Comparison of ENCODE assay signal across 8 cellular contexts in the genomic region with DNA sequence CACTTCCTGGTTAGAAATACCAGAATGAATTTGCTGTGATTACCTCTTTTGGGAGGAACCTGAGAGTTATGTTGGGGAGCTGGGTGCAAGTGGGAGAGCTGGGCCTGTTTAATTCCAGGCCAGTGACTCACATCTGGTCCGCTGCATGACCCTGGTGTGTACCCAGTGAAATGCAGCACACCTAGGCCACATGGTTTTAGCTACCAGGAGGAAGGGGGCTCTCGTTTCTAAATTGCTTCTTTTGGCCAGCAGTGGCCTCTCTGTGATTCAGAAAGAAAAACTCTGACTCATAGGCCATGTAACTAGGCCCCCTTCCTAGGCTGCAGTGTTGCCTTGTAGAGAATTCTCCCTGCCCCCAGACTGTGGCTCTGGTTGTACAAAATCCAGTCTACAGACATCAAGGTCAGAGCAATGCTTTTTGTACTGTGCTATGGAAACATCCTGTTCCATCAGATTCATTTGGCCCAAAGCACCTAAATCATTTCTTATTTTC. TPM values are rescaled to one million over a fixed set of nuclear protein-coding genes. Genes with fewer than 3 reads are reported as not detected.
DNase-seq lines count a peak whose midpoint lies in the region; ATAC-seq and TF ChIP-seq lines count a peak whose summit lies in the region.

No MANE protein-coding gene starts in this region.

- H3K4me1 Mint-ChIP-seq in activated T-helper 1 cell treated with anti-CD3 and anti-CD28 coated beads, Interleukin-12 subunit alpha, Interleukin-12 subunit beta, Interleukin-2, Interleukin-4 antibody, amounts not matched to agents 30 ng/mL and 10 ng/mL and 1 ng/mL, durations not matched to agents 14 hours and 24 hours and 36 hours (ENCODE audit: low read depth), result peaks cover 98% of the 10 kb centered on the region
- H3K4me1 Mint-ChIP-seq in progenitor cell of endocrine pancreas (ENCODE audit: low read depth), result peaks cover 42% of the 10 kb centered on the region

- intact Hi-C loops in activated T-helper 1 cell treated with anti-CD3 and anti-CD28 coated beads, Interleukin-12 subunit alpha, Interleukin-12 subunit beta, Interleukin-2, Interleukin-4 antibody, amounts not matched to agents 30 ng/mL and 10 ng/mL and 1 ng/mL, durations not matched to agents 14 hours and 24 hours and 36 hours (cut with micrococcal nuclease), result loop anchor here (1.0 to 2.0 kb wide), 12 partner anchors 7 to 149 kb away; a partner anchor contains a TSS

- peaks cover 55% of the 10 kb centered on the region for H3K36me3 Mint-ChIP-seq in activated T-helper 1 cell treated with anti-CD3 and anti-CD28 coated beads, Interleukin-12 subunit alpha, Interleukin-12 subunit beta, Interleukin-2, Interleukin-4 antibody, amounts not matched to agents 30 ng/mL and 10 ng/mL and 1 ng/mL, durations not matched to agents 14 hours and 24 hours and 36 hours (ENCODE audit: low read depth)
- peaks cover 4% of the 10 kb centered on the region for H3K36me3 Mint-ChIP-seq in progenitor cell of endocrine pancreas (ENCODE audit: insufficient read depth)

- no peaks in the 10 kb centered on the region for H3K27me3 Mint-ChIP-seq in activated T-helper 1 cell treated with anti-CD3 and anti-CD28 coated beads, Interleukin-12 subunit alpha, Interleukin-12 subunit beta, Interleukin-2, Interleukin-4 antibody, amounts not matched to agents 30 ng/mL and 10 ng/mL and 1 ng/mL, durations not matched to agents 14 hours and 24 hours and 36 hours (ENCODE audit: insufficient read depth)
- no peaks in the 10 kb centered on the region for H3K27me3 Mint-ChIP-seq in progenitor cell of endocrine pancreas

- no peaks in the 10 kb centered on the region for H3K9me3 Mint-ChIP-seq in activated T-helper 1 cell treated with anti-CD3 and anti-CD28 coated beads, Interleukin-12 subunit alpha, Interleukin-12 subunit beta, Interleukin-2, Interleukin-4 antibody, amounts not matched to agents 30 ng/mL and 10 ng/mL and 1 ng/mL, durations not matched to agents 14 hours and 24 hours and 36 hours
- no peaks in the 10 kb centered on the region for H3K9me3 Mint-ChIP-seq in progenitor cell of endocrine pancreas (ENCODE audit: low read depth)

- H3K27ac Mint-ChIP-seq in activated T-helper 1 cell treated with anti-CD3 and anti-CD28 coated beads, Interleukin-12 subunit alpha, Interleukin-12 subunit beta, Interleukin-2, Interleukin-4 antibody, amounts not matched to agents 30 ng/mL and 10 ng/mL and 1 ng/mL, durations not matched to agents 14 hours and 24 hours and 36 hours, result peak overlapping the region; percentile 100
- peak overlapping the region; percentile 92 for H3K27ac Mint-ChIP-seq in progenitor cell of endocrine pancreas

- peak overlapping the region; percentile 80 for H3K4me3 Mint-ChIP-seq in activated T-helper 1 cell treated with anti-CD3 and anti-CD28 coated beads, Interleukin-12 subunit alpha, Interleukin-12 subunit beta, Interleukin-2, Interleukin-4 antibody, amounts not matched to agents 30 ng/mL and 10 ng/mL and 1 ng/mL, durations not matched to agents 14 hours and 24 hours and 36 hours
- H3K4me3 Mint-ChIP-seq in progenitor cell of endocrine pancreas (ENCODE audit: low read depth), result no peak overlapping the region

- no peak for TF ChIP-seq CTCF in progenitor cell of endocrine pancreas (IDR thresholded peaks at IDR 0.05; ENCODE audit: unreplicated experiment)

- peak; percentile 55 for ATAC-seq in GM19463 (IDR thresholded peaks at IDR 0.05; ENCODE audit: unreplicated experiment)

- DNase-seq in DMS53 (lab: John Stamatoyannopoulos, UW) (peak; percentile 75), LoVo (ENCODE audit: low spot score) (peak; percentile 73), foreskin melanocyte (peak; percentile 39), progenitor cell of endocrine pancreas (ENCODE audit: low spot score, unreplicated experiment) (no peak), NCI-H2107 (lab: John Stamatoyannopoulos, UW) (no peak), NCI-H1436 treated with DMSO at 0.1 percent for 48 hours (lab: John Stamatoyannopoulos, UW) (no peak)
- DNase-seq in activated T-helper 1 cell treated with anti-CD3 and anti-CD28 coated beads, Interleukin-12 subunit alpha, Interleukin-12 subunit beta, Interleukin-2, Interleukin-4 antibody, amounts not matched to agents 30 ng/mL and 10 ng/mL and 1 ng/mL, durations not matched to agents 14 hours and 24 hours and 36 hours (ENCODE audit: low spot score), result peak; percentile 25

RNA-seq across cellular contexts. Expression of a gene that starts 6.7 kb away (rescaled TPM):
- total RNA-seq in activated T-helper 1 cell treated with anti-CD3 and anti-CD28 coated beads, Interleukin-12 subunit alpha, Interleukin-12 subunit beta, Interleukin-2, Interleukin-4 antibody, amounts not matched to agents 30 ng/mL and 10 ng/mL and 1 ng/mL, durations not matched to agents 14 hours and 24 hours and 36 hours, result 113 and 124 TPM in 2 replicates
- total RNA-seq in progenitor cell of endocrine pancreas, result 9.8 and 10.3 TPM in 2 replicates

RNA-seq across cellular contexts. Expression of a gene that starts 28.0 kb away (rescaled TPM):
- 9.1 and 11.2 TPM in 2 replicates for total RNA-seq in activated T-helper 1 cell treated with anti-CD3 and anti-CD28 coated beads, Interleukin-12 subunit alpha, Interleukin-12 subunit beta, Interleukin-2, Interleukin-4 antibody, amounts not matched to agents 30 ng/mL and 10 ng/mL and 1 ng/mL, durations not matched to agents 14 hours and 24 hours and 36 hours
- total RNA-seq in progenitor cell of endocrine pancreas, result 7.7 and 8.1 TPM in 2 replicates

RNA-seq across cellular contexts. Expression of a gene that starts 40.2 kb away (rescaled TPM):
- 104 and 107 TPM in 2 replicates for total RNA-seq in activated T-helper 1 cell treated with anti-CD3 and anti-CD28 coated beads, Interleukin-12 subunit alpha, Interleukin-12 subunit beta, Interleukin-2, Interleukin-4 antibody, amounts not matched to agents 30 ng/mL and 10 ng/mL and 1 ng/mL, durations not matched to agents 14 hours and 24 hours and 36 hours
- 76.6 and 82.7 TPM in 2 replicates for total RNA-seq in progenitor cell of endocrine pancreas

RNA-seq across cellular contexts. Expression of a gene that starts 40.4 kb away (rescaled TPM):
- total RNA-seq in activated T-helper 1 cell treated with anti-CD3 and anti-CD28 coated beads, Interleukin-12 subunit alpha, Interleukin-12 subunit beta, Interleukin-2, Interleukin-4 antibody, amounts not matched to agents 30 ng/mL and 10 ng/mL and 1 ng/mL, durations not matched to agents 14 hours and 24 hours and 36 hours, result 0.27 and 0.41 TPM in 2 replicates
- 0.41 and 1.2 TPM in 2 replicates for total RNA-seq in progenitor cell of endocrine pancreas

RNA-seq across cellular contexts. Expression of a gene that starts 56.5 kb away (rescaled TPM):
- total RNA-seq in activated T-helper 1 cell treated with anti-CD3 and anti-CD28 coated beads, Interleukin-12 subunit alpha, Interleukin-12 subunit beta, Interleukin-2, Interleukin-4 antibody, amounts not matched to agents 30 ng/mL and 10 ng/mL and 1 ng/mL, durations not matched to agents 14 hours and 24 hours and 36 hours, result 4.3 and 4.7 TPM in 2 replicates
- 16.1 and 20.3 TPM in 2 replicates for total RNA-seq in progenitor cell of endocrine pancreas

Comparison
In these comparisons a context has a peak if more than half of its experiments do, and no peak if none do; other contexts are left out.
1. DNase-seq: peak in DMS53 (single experiment), LoVo (single experiment), activated T-helper 1 cell treated with anti-CD3 and anti-CD28 coated beads, Interleukin-12 subunit alpha, Interleukin-12 subunit beta, Interleukin-2, Interleukin-4 antibody, amounts not matched to agents 30 ng/mL and 10 ng/mL and 1 ng/mL, durations not matched to agents 14 hours and 24 hours and 36 hours (single experiment) and foreskin melanocyte (single experiment); none in progenitor cell of endocrine pancreas (single experiment), NCI-H2107 (single experiment) and NCI-H1436 treated with DMSO at 0.1 percent for 48 hours (single experiment).
2. RNA of a gene that starts 6.7 kb away (total RNA-seq): 113 to 124 TPM in activated T-helper 1 cell treated with anti-CD3 and anti-CD28 coated beads, Interleukin-12 subunit alpha, Interleukin-12 subunit beta, Interleukin-2, Interleukin-4 antibody, amounts not matched to agents 30 ng/mL and 10 ng/mL and 1 ng/mL, durations not matched to agents 14 hours and 24 hours and 36 hours; 9.8 to 10.3 TPM in progenitor cell of endocrine pancreas; every median in the first group is over 10 times any median in the second.